ENCODE assay signal across 15 cellular contexts in genomic region chr7:49327155-49327554, GRCh38.
DNase-seq lines count a peak whose midpoint lies in the region; TF ChIP-seq lines count a peak whose summit lies in the region.
"Had no signal": no experiment of that assay in that cellular context is flagged by ENCODE, and none has a peak within 500 bp of the region (broad histone marks: within the 10 kb centered on the region; RNA-seq: fewer than 3 reads in every experiment).

No MANE protein-coding gene starts in this region.

- in situ Hi-C loops in GM13977 (cut with MboI; ENCODE audit: low pct_unique_long_range_greater_than_20kb, low sequenced_read_pairs, unreplicated experiment): no loop called here

- H3K36me3 ChIP-seq in OCI-LY7 (ENCODE audit: insufficient read depth, low read length) (peaks cover 53% of the 10 kb centered on the region), neuronal stem cell (replicated peaks in 1 of 2; ENCODE audit: control insufficient read depth in 2 of 2, insufficient read depth in 2 of 2, low read length in 2 of 2) (no peaks in the 10 kb centered on the region)
- H3K36me3 ChIP-seq: HAP-1 had no signal

- TF ChIP-seq CTCF in OCI-LY7 (conservative IDR thresholded peaks at IDR 0.05; ENCODE audit: low read length) (no peak), chondrocyte (IDR thresholded peaks at IDR 0.05) (no peak), GM13977 (IDR thresholded peaks at IDR 0.05; ENCODE audit: extremely low read depth, insufficient read depth, missing control alignments) (no peak), progenitor cell of endocrine pancreas (IDR thresholded peaks at IDR 0.05; ENCODE audit: unreplicated experiment) (no peak)

- no peak overlapping the region for H4K8ac ChIP-seq in neuronal stem cell (ENCODE audit: low read depth, low read length)

- no peak overlapping the region for H2BK15ac ChIP-seq in neuronal stem cell (ENCODE audit: low read length)

- H3K23ac ChIP-seq in neuronal stem cell (ENCODE audit: low read depth, low read length, poor library complexity): no peak overlapping the region

- H4K91ac ChIP-seq in neuronal stem cell (ENCODE audit: low read depth, low read length, poor library complexity): no peak overlapping the region

- H3K27me3 Mint-ChIP-seq in chondrocyte (ENCODE audit: low read depth) (peaks cover 9% of the 10 kb centered on the region), progenitor cell of endocrine pancreas (no peaks in the 10 kb centered on the region)
- H3K27me3 Mint-ChIP-seq: CD4-positive, alpha-beta memory T cell had no signal

- no peaks in the 10 kb centered on the region for H3K79me2 ChIP-seq in OCI-LY7 (ENCODE audit: insufficient read depth, low read depth, low read length)

- H3K27ac Mint-ChIP-seq in chondrocyte (ENCODE audit: unreplicated experiment): no peak overlapping the region
- H3K27ac Mint-ChIP-seq in progenitor cell of endocrine pancreas: no peak overlapping the region
- H3K27ac Mint-ChIP-seq: CD4-positive, alpha-beta memory T cell had no signal

- H3K9me3 ChIP-seq in OCI-LY7 (ENCODE audit: low read length) (peaks cover 59% of the 10 kb centered on the region), neuronal stem cell (replicated peaks in 1 of 2; ENCODE audit: control insufficient read depth in 2 of 2, insufficient read depth in 1 of 2, low read depth in 1 of 2, low read length in 2 of 2) (peaks cover 0 to 3% of the 10 kb centered on the region in 2 donors)
- H3K9me3 ChIP-seq: HAP-1 had no signal

- no TSS peak for BruUV-seq in OCI-LY7 (replicated peaks; lab: Mats Ljungman, UMichigan)

- DNase-seq in OCI-LY7 (ENCODE audit: low spot score) (no peak), chondrocyte (ENCODE audit: low spot score) (peak; percentile 19), neuronal stem cell (ENCODE audit: low spot score) (no peak), GM13977 (ENCODE audit: low spot score) (no peak), progenitor cell of endocrine pancreas (ENCODE audit: low spot score, unreplicated experiment) (no peak)
- no peak for DNase-seq in stimulated activated CD4-positive, alpha-beta T cell treated with anti-CD3 and anti-CD28 coated beads, Interleukin-4, amount 100 ng/mL, for 24 hours
- DNase-seq: C1 segment of cervical spinal cord; Calu3; CD4-positive, alpha-beta memory T cell; COR-L47; DMS53; DMS79 treated with DMSO at 0.1 percent for 48 hours; GF-D8; GM23248 had no signal

- H3K4me3 Mint-ChIP-seq in chondrocyte (ENCODE audit: unreplicated experiment): no peak overlapping the region
- H3K4me3 Mint-ChIP-seq in progenitor cell of endocrine pancreas (ENCODE audit: low read depth): no peak overlapping the region
- H3K4me3 Mint-ChIP-seq: CD4-positive, alpha-beta memory T cell had no signal

- H3K18ac ChIP-seq in neuronal stem cell (ENCODE audit: low read length): no peak overlapping the region

- CTCF ChIA-PET in OCI-LY7 (lab: Charles Lee; ENCODE audit: unreplicated experiment): interaction anchor here (0.6 kb wide), 1 partner anchor 107 kb away, joined by 3 read pairs; no protein-coding TSS in a partner anchor

- H3K4me1 ChIP-seq in OCI-LY7 (ENCODE audit: insufficient read depth, low read length, poor library complexity, severe bottlenecking): peaks cover 40% of the 10 kb centered on the region
- peaks cover 0 to 5% of the 10 kb centered on the region in 2 donors for H3K4me1 ChIP-seq in neuronal stem cell (ENCODE audit: control insufficient read depth in 2 of 2, insufficient read depth in 1 of 2, low read depth in 1 of 2, low read length in 2 of 2)
- H3K4me1 ChIP-seq: HAP-1 had no signal

- POLR2A ChIA-PET in OCI-LY7 (lab: Charles Lee): interaction anchor here (0.6 to 0.7 kb wide), 3 partner anchors 15 to 227 kb away, joined by 3 read pairs; no protein-coding TSS in a partner anchor

- intact Hi-C loops in OCI-LY7 (cut with micrococcal nuclease; ENCODE audit: unreplicated experiment): no loop called here

- H4K20me1 ChIP-seq in OCI-LY7 (ENCODE audit: insufficient read depth, low read length): no peaks in the 10 kb centered on the region

- no peak overlapping the region for H2BK120ac ChIP-seq in neuronal stem cell (ENCODE audit: low read depth, low read length)

- no peak overlapping the region for H3K14ac ChIP-seq in neuronal stem cell (ENCODE audit: low read length)

- H3K79me1 ChIP-seq in neuronal stem cell (ENCODE audit: low read depth, low read length): no peaks in the 10 kb centered on the region

- H3K9ac ChIP-seq in neuronal stem cell (ENCODE audit: low read depth, low read length, poor library complexity): no peak overlapping the region
- H3K9ac ChIP-seq: GM23248 had no signal

- H3K27me3 ChIP-seq in neuronal stem cell (ENCODE audit: control insufficient read depth in 3 of 3, insufficient read depth in 3 of 3, low read depth in 1 of 3, low read length in 3 of 3): no peaks in the 10 kb centered on the region

- no peaks in the 10 kb centered on the region for H3K4me1 Mint-ChIP-seq in chondrocyte (ENCODE audit: low read depth)
- H3K4me1 Mint-ChIP-seq in progenitor cell of endocrine pancreas (ENCODE audit: low read depth): no peaks in the 10 kb centered on the region
- H3K4me1 Mint-ChIP-seq: CD4-positive, alpha-beta memory T cell had no signal

- H3K36me3 Mint-ChIP-seq in chondrocyte (ENCODE audit: low read depth) (no peaks in the 10 kb centered on the region), progenitor cell of endocrine pancreas (ENCODE audit: insufficient read depth) (no peaks in the 10 kb centered on the region)
- H3K36me3 Mint-ChIP-seq: CD4-positive, alpha-beta memory T cell had no signal

- no peaks in the 10 kb centered on the region for H3K9me2 ChIP-seq in OCI-LY7 (ENCODE audit: insufficient read depth, low read length)

- H2BK12ac ChIP-seq in neuronal stem cell (ENCODE audit: low read length): no peak overlapping the region

- H3K4me2 ChIP-seq in OCI-LY7 (ENCODE audit: low read length): no peak overlapping the region
- no peak overlapping the region for H3K4me2 ChIP-seq in neuronal stem cell (ENCODE audit: insufficient read depth, low read length, poor library complexity, severe bottlenecking)

- no CpG with 5 or more reads among the region's 8 CpGs for whole genome bisulfite sequencing in neuronal stem cell (ENCODE audit: extremely low coverage in 2 of 2, insufficient read length in 2 of 2, insufficient replicate concordance in 1 of 2), 2 donors

- H2AK5ac ChIP-seq in neuronal stem cell (ENCODE audit: low read depth, low read length): no peak overlapping the region

- H3K27ac ChIP-seq in OCI-LY7 (ENCODE audit: low read depth, low read length, poor library complexity, severe bottlenecking) (no peak overlapping the region), neuronal stem cell (replicated peaks; ENCODE audit: low read length) (no peak overlapping the region)
- H3K27ac ChIP-seq: GM23248 had no signal

- no peak overlapping the region for H2BK5ac ChIP-seq in neuronal stem cell (ENCODE audit: low read length)

- no peak overlapping the region for H3K4ac ChIP-seq in neuronal stem cell (ENCODE audit: low read length)

- H3K9me3 Mint-ChIP-seq in chondrocyte (ENCODE audit: low read depth) (no peaks in the 10 kb centered on the region), progenitor cell of endocrine pancreas (ENCODE audit: low read depth) (no peaks in the 10 kb centered on the region)

- H2AFZ ChIP-seq in OCI-LY7 (ENCODE audit: low read length) (0 out of 2 replicates have a peak overlapping the region, but pooled peaks have one; percentile 12), neuronal stem cell (ENCODE audit: low read length) (peak overlapping the region; percentile 40)
- H2AFZ ChIP-seq: GM23248 had no signal

- no peak overlapping the region for H3K4me3 ChIP-seq in OCI-LY7 (ENCODE audit: low read depth, low read length, poor library complexity, severe bottlenecking)
- no peak overlapping the region for H3K4me3 ChIP-seq in neuronal stem cell (ENCODE audit: low read length in 2 of 2)
- H3K4me3 ChIP-seq: GM23248, HAP-1 had no signal
